ENCODE assay signal across 2 cellular contexts in genomic region chr21:42459583-42460215, GRCh38.
A peak's percentile ranks its signal among the peaks of the same experiment; 100 is the strongest.
TF ChIP-seq lines count a peak whose summit lies in the region.

No MANE protein-coding gene starts in this region.

TF ChIP-seq in HEK293T, 16 proteins besides CTCF, POLR2A, EP300 and RAD21:
- TF ChIP-seq ARNT (IDR thresholded peaks at IDR 0.05) (no peak), ELF4 (IDR thresholded peaks at IDR 0.05) (no peak), L3MBTL2 (conservative IDR thresholded peaks at IDR 0.05) (peak; percentile 40)

TF ChIP-seq in K562, 482 proteins besides CTCF, POLR2A, EP300 and RAD21:
- TF ChIP-seq, protein P1, sequence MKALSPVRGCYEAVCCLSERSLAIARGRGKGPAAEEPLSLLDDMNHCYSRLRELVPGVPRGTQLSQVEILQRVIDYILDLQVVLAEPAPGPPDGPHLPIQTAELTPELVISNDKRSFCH (CRISPR knock-in tag; IDR thresholded peaks at IDR 0.05), result no peak
- TF ChIP-seq, protein P1 (tag; IDR thresholded peaks at IDR 0.05), result peak; percentile 31; the same call in 1 of the 2 replicates
- TF ChIP-seq CBX8 (IDR thresholded peaks at IDR 0.05; ENCODE audit: borderline replicate concordance, extremely low read depth, low read depth, low read length, poor library complexity, severe bottlenecking) (peak; percentile 48), L3MBTL2 (IDR thresholded peaks at IDR 0.05) (peak; percentile 77), EZH2 (IDR thresholded peaks at IDR 0.05; ENCODE audit: borderline replicate concordance, low read depth, low read length) (no peak), MGA (IDR thresholded peaks at IDR 0.05) (peak; percentile 66), GABPB2 (CRISPR knock-in tag; conservative IDR thresholded peaks at IDR 0.05) (no peak)
- TF ChIP-seq, protein P2, sequence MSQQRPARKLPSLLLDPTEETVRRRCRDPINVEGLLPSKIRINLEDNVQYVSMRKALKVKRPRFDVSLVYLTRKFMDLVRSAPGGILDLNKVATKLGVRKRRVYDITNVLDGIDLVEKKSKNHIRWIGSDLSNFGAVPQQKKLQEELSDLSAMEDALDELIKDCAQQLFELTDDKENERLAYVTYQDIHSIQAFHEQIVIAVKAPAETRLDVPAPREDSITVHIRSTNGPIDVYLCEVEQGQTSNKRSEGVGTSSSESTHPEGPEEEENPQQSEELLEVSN (IDR thresholded peaks at IDR 0.05; ENCODE audit: borderline replicate concordance in 1 of 2, extremely low read depth in 1 of 2, insufficient read depth in 1 of 2, insufficient read length in 1 of 2, low read depth in 1 of 2, low read length in 1 of 2, poor library complexity in 1 of 2, severe bottlenecking in 1 of 2), result peak in 1 of 2 experiments; percentile 61
